In the genomic region with DNA sequence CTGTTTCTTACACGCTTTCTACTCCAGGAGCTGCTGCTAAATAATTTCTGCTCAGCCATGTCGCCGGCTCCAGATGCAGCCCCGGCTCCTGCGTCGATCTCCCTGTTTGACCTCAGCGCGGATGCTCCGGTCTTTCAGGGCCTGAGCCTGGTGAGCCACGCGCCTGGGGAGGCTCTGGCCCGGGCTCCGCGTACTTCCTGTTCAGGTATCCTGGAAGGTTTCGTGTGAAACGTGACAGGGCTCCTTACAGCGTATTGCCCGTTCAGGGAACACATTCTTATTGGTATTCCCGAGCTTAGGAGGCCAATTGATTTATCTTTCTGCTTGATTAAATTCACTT, we compare ENCODE assay signal across 8 cellular contexts. TPM values are rescaled to one million over a fixed set of nuclear protein-coding genes. Genes with fewer than 3 reads are reported as not detected.
DNase-seq lines count a peak whose midpoint lies in the region; ATAC-seq and TF ChIP-seq lines count a peak whose summit lies in the region.

No MANE protein-coding gene starts in this region.

- no peaks in the 10 kb centered on the region for H3K27me3 Mint-ChIP-seq in CD8-positive, alpha-beta T cell (ENCODE audit: low read depth)

- H4K20me1 ChIP-seq in GM23248 (ENCODE audit: insufficient read depth) (no peaks in the 10 kb centered on the region), OCI-LY7 (ENCODE audit: insufficient read depth, low read length) (no peaks in the 10 kb centered on the region)

- WGBS in GM23248 (ENCODE audit: low coverage in 1 of 2, low lambda C conversion rate in 2 of 2, missing lambda C conversion rate in 2 of 2), 2 experiments, result 1 to 2% methylated on average over 19 of the region's 19 CpGs

- H3K36me3 ChIP-seq in CD8-positive, alpha-beta T cell (ENCODE audit: insufficient read depth, low read length), result peaks cover 38% of the 10 kb centered on the region
- H3K36me3 ChIP-seq in GM23248 (ENCODE audit: low read depth) (peaks cover 30% of the 10 kb centered on the region), OCI-LY7 (ENCODE audit: insufficient read depth, low read length) (peaks cover 51% of the 10 kb centered on the region), iPS-18a (ENCODE audit: control insufficient read depth, low read depth, low read length) (peaks cover 30% of the 10 kb centered on the region), skeletal muscle tissue (ENCODE audit: control insufficient read depth in 3 of 3, insufficient read depth in 3 of 3, low read length in 3 of 3) (peaks cover 40 to 54% (median 52%) of the 10 kb centered on the region in 3 donors)

- intact Hi-C loops in CD8-positive, alpha-beta T cell (cut with DNase I, micrococcal nuclease), result loop anchor here in 1 of 2 experiments (1.0 kb wide), 1 partner anchor 15 kb away; a partner anchor contains a TSS
- intact Hi-C loops in OCI-LY7 (cut with micrococcal nuclease; ENCODE audit: unreplicated experiment), result no loop called here

- H3K9me2 ChIP-seq in GM23248 (ENCODE audit: insufficient read depth), result no peaks in the 10 kb centered on the region
- H3K9me2 ChIP-seq in OCI-LY7 (ENCODE audit: insufficient read depth, low read length), result no peaks in the 10 kb centered on the region

- peak overlapping the region; percentile 75 for H2AFZ ChIP-seq in GM23248
- H2AFZ ChIP-seq in OCI-LY7 (ENCODE audit: low read length), result peak overlapping the region; percentile 42; the same call in 1 of the 2 replicates

- peak overlapping the region; percentile 99 for H3K4me3 Mint-ChIP-seq in CD8-positive, alpha-beta T cell

- peaks cover 11% of the 10 kb centered on the region; the same call in 1 of the 2 replicates for H3F3A ChIP-seq in GM23248 (ENCODE audit: insufficient read depth)

- POLR2A ChIA-PET in CD8-positive, alpha-beta T cell (lab: Charles Lee), result interaction anchor here (1.0 to 7.5 kb wide), 16 partner anchors 9 to 70 kb away, joined by 3 to 184 read pairs (median 10); a partner anchor contains a TSS
- POLR2A ChIA-PET in OCI-LY7 (lab: Charles Lee), result interaction anchor here (1.2 to 6.0 kb wide), 8 partner anchors 9 to 54 kb away, joined by 3 to 28 read pairs (median 4); a partner anchor contains a TSS

- peaks cover 58% of the 10 kb centered on the region for H3K4me1 Mint-ChIP-seq in CD8-positive, alpha-beta T cell (ENCODE audit: low read depth)

- peak overlapping the region; percentile 97 for H3K4me2 ChIP-seq in GM23248 (ENCODE audit: unreplicated experiment)
- peak overlapping the region; percentile 75 for H3K4me2 ChIP-seq in OCI-LY7 (ENCODE audit: low read length)

- no peaks in the 10 kb centered on the region for H3K9me3 ChIP-seq in CD8-positive, alpha-beta T cell (ENCODE audit: low read length)
- H3K9me3 ChIP-seq in GM23248 (ENCODE audit: low read depth), result no peaks in the 10 kb centered on the region
- H3K9me3 ChIP-seq in OCI-LY7 (ENCODE audit: low read length), result no peaks in the 10 kb centered on the region
- H3K9me3 ChIP-seq in iPS-18a (ENCODE audit: control insufficient read depth, low read depth, low read length), result no peaks in the 10 kb centered on the region
- no peaks in the 10 kb centered on the region for H3K9me3 ChIP-seq in skeletal muscle tissue (ENCODE audit: control insufficient read depth in 3 of 3, low read length in 3 of 3)

- in situ Hi-C loops in GM23248 (cut with MboI) (no loop called here), astrocyte of the cerebellum (cut with HindIII; ENCODE audit: low sequenced_read_pairs) (no loop called here)

- TF ChIP-seq CTCF in CD8-positive, alpha-beta T cell (IDR thresholded peaks at IDR 0.05), result no peak
- TF ChIP-seq CTCF in OCI-LY7 (conservative IDR thresholded peaks at IDR 0.05; ENCODE audit: low read length) (no peak), astrocyte of the cerebellum (IDR thresholded peaks at IDR 0.05; ENCODE audit: low read depth, low read length, missing control alignments) (no peak)

- CTCF ChIA-PET in CD8-positive, alpha-beta T cell (lab: Charles Lee), result interaction anchor here (1.1 to 2.9 kb wide), 15 partner anchors 9 to 171 kb away, joined by 3 to 15 read pairs (median 5); a partner anchor contains a TSS
- CTCF ChIA-PET in OCI-LY7 (lab: Charles Lee; ENCODE audit: unreplicated experiment), result no interaction called here

- H3K27ac Mint-ChIP-seq in CD8-positive, alpha-beta T cell, result peak overlapping the region; percentile 98

- H3K4me3 ChIP-seq in CD8-positive, alpha-beta T cell (ENCODE audit: low read depth, low read length), result peak overlapping the region; percentile 93
- H3K4me3 ChIP-seq in GM23248 (peak overlapping the region; percentile 93), OCI-LY7 (ENCODE audit: low read depth, low read length, poor library complexity, severe bottlenecking) (peak overlapping the region; percentile 87), astrocyte of the cerebellum (ENCODE audit: low read depth, low read length) (peak overlapping the region; percentile 70), iPS-18a (ENCODE audit: low read length) (peak overlapping the region; percentile 98), skeletal muscle tissue (ENCODE audit: low read length in 3 of 3) (peak overlapping the region; percentile 84 to 98 (median 92))

- TSS peak; percentile 80 for BruUV-seq in OCI-LY7 (replicated peaks; lab: Mats Ljungman, UMichigan)

- no peaks in the 10 kb centered on the region for H3K9me3 Mint-ChIP-seq in CD8-positive, alpha-beta T cell

- H3K27ac ChIP-seq in CD8-positive, alpha-beta T cell (ENCODE audit: low read depth, low read length), result peak overlapping the region; percentile 95
- peak overlapping the region; percentile 88 for H3K27ac ChIP-seq in GM23248
- peak overlapping the region; percentile 76 for H3K27ac ChIP-seq in OCI-LY7 (ENCODE audit: low read depth, low read length, poor library complexity, severe bottlenecking)
- H3K27ac ChIP-seq in iPS-18a (ENCODE audit: low read length), result peak overlapping the region; percentile 83
- peak overlapping the region; percentile 93 for H3K27ac ChIP-seq in skeletal muscle tissue (ENCODE audit: low read depth, low read length)

- ATAC-seq in CD8-positive, alpha-beta T cell, result peak; percentile 3
- ATAC-seq in GM21390 (IDR thresholded peaks at IDR 0.05; ENCODE audit: unreplicated experiment) (no peak), HG02588 (IDR thresholded peaks at IDR 0.05; ENCODE audit: unreplicated experiment) (no peak)

- H3K27me3 ChIP-seq in CD8-positive, alpha-beta T cell (ENCODE audit: insufficient read depth, low read length), result no peaks in the 10 kb centered on the region
- H3K27me3 ChIP-seq in GM23248 (replicated peaks; ENCODE audit: insufficient read depth), result no peaks in the 10 kb centered on the region
- no peaks in the 10 kb centered on the region for H3K27me3 ChIP-seq in iPS-18a (ENCODE audit: control insufficient read depth, insufficient read depth, low read length)
- H3K27me3 ChIP-seq in skeletal muscle tissue (ENCODE audit: control insufficient read depth in 3 of 3, insufficient read depth in 3 of 3, low read length in 3 of 3), result no peaks in the 10 kb centered on the region

- peaks cover 64% of the 10 kb centered on the region for H3K36me3 Mint-ChIP-seq in CD8-positive, alpha-beta T cell

- peaks cover 39% of the 10 kb centered on the region for H3K4me1 ChIP-seq in CD8-positive, alpha-beta T cell (ENCODE audit: insufficient read depth, low read length)
- peaks cover 22% of the 10 kb centered on the region for H3K4me1 ChIP-seq in GM23248 (ENCODE audit: insufficient read depth)
- H3K4me1 ChIP-seq in OCI-LY7 (ENCODE audit: insufficient read depth, low read length, poor library complexity, severe bottlenecking), result peaks cover 16% of the 10 kb centered on the region
- H3K4me1 ChIP-seq in iPS-18a (ENCODE audit: control insufficient read depth, low read depth, low read length), result peaks cover 3% of the 10 kb centered on the region
- peaks cover 23 to 30% (median 25%) of the 10 kb centered on the region in 3 donors for H3K4me1 ChIP-seq in skeletal muscle tissue (ENCODE audit: control insufficient read depth in 3 of 3, insufficient read depth in 3 of 3, low read length in 3 of 3)

- peak in 4 of 7 experiments; percentile 34 to 52 (median 42) for DNase-seq in CD8-positive, alpha-beta T cell
- DNase-seq in GM23248, result peak; percentile 79
- DNase-seq in OCI-LY7 (ENCODE audit: low spot score), result peak; percentile 74
- DNase-seq in astrocyte of the cerebellum (ENCODE audit: low read depth), result no peak

- peaks cover 76% of the 10 kb centered on the region for H3K79me2 ChIP-seq in GM23248 (ENCODE audit: insufficient read depth)
- H3K79me2 ChIP-seq in OCI-LY7 (ENCODE audit: insufficient read depth, low read depth, low read length), result peaks cover 19% of the 10 kb centered on the region; the same call in 1 of the 2 replicates

- H3K9ac ChIP-seq in GM23248 (peak overlapping the region; percentile 94), iPS-18a (ENCODE audit: low read length) (peak overlapping the region; percentile 95), skeletal muscle tissue (ENCODE audit: low read depth in 1 of 3, low read length in 3 of 3) (peak overlapping the region; percentile 91 to 96 (median 95))

RNA-seq across cellular contexts. Expression of a gene that starts 0.6 kb away (rescaled TPM):
- total RNA-seq in CD8-positive, alpha-beta T cell, result 10 to 100 TPM; 97.4 to 99.5 TPM
- total RNA-seq in GM23248 (2014; rRNA removed; shearing (Covaris generic)), result 27.8 and 32.6 TPM in 2 replicates
- polyA plus RNA-seq in GM23248 (2016; fragmentation: Nextera tagmentation; extraction: Ambion mirVana), result 26.8 and 31.5 TPM in 2 replicates
- total RNA-seq in OCI-LY7 (2014; rRNA removed; shearing (Covaris generic)), result 57.8 and 91.0 TPM in 2 replicates
- 73.2 and 82.4 TPM in 2 replicates for total RNA-seq in OCI-LY7 (2022)
- 27.7 TPM for total RNA-seq in skeletal muscle tissue

RNA-seq across cellular contexts. Expression of a gene that starts 0.7 kb away (rescaled TPM):
- total RNA-seq in CD8-positive, alpha-beta T cell, result 100 to 1,000 TPM; 103 to 116 TPM
- 84.4 and 97.3 TPM in 2 replicates for total RNA-seq in GM23248 (2014; rRNA removed; shearing (Covaris generic))
- polyA plus RNA-seq in GM23248 (2016; fragmentation: Nextera tagmentation; extraction: Ambion mirVana), result 68.5 and 72.6 TPM in 2 replicates
- total RNA-seq in OCI-LY7 (2014; rRNA removed; shearing (Covaris generic)), result 22.2 and 27.7 TPM in 2 replicates
- total RNA-seq in OCI-LY7 (2022) (23.4 and 27.3 TPM in 2 replicates), skeletal muscle tissue (16.7 TPM)

RNA-seq across cellular contexts. Expression of a gene that starts 11.4 kb away (rescaled TPM):
- 1 to 10 TPM; 3.4 to 3.5 TPM for total RNA-seq in CD8-positive, alpha-beta T cell
- total RNA-seq in GM23248 (2014; rRNA removed; shearing (Covaris generic)), result 25.3 and 35.7 TPM in 2 replicates
- 21.8 TPM in 2 replicates for polyA plus RNA-seq in GM23248 (2016; fragmentation: Nextera tagmentation; extraction: Ambion mirVana)
- total RNA-seq in OCI-LY7 (2014; rRNA removed; shearing (Covaris generic)), result 4.0 and 6.4 TPM in 2 replicates
- total RNA-seq in OCI-LY7 (2022) (8.4 and 10.2 TPM in 2 replicates), skeletal muscle tissue (25.6 TPM)

RNA-seq across cellular contexts. Expression of a gene that starts 15.1 kb away (rescaled TPM):
- total RNA-seq in CD8-positive, alpha-beta T cell, result 1 to 10 TPM; 1.7 to 2.8 TPM
- 13.4 and 13.5 TPM in 2 replicates for total RNA-seq in GM23248 (2014; rRNA removed; shearing (Covaris generic))
- 3.4 and 3.8 TPM in 2 replicates for polyA plus RNA-seq in GM23248 (2016; fragmentation: Nextera tagmentation; extraction: Ambion mirVana)
- total RNA-seq in OCI-LY7 (2014; rRNA removed; shearing (Covaris generic)), result 2.7 and 8.6 TPM in 2 replicates
- total RNA-seq in OCI-LY7 (2022), result 6.4 and 6.9 TPM in 2 replicates
- total RNA-seq in skeletal muscle tissue, result 13.0 TPM

RNA-seq across cellular contexts. Expression of a gene that starts 15.1 kb away (rescaled TPM):
- 10 to 100 TPM; 12.9 to 13.2 TPM for total RNA-seq in CD8-positive, alpha-beta T cell
- 15.3 and 16.0 TPM in 2 replicates for total RNA-seq in GM23248 (2014; rRNA removed; shearing (Covaris generic))
- polyA plus RNA-seq in GM23248 (2016; fragmentation: Nextera tagmentation; extraction: Ambion mirVana), result 5.3 and 7.2 TPM in 2 replicates
- 19.6 and 23.4 TPM in 2 replicates for total RNA-seq in OCI-LY7 (2014; rRNA removed; shearing (Covaris generic))
- 39.5 and 42.8 TPM in 2 replicates for total RNA-seq in OCI-LY7 (2022)
- 6.3 TPM for total RNA-seq in skeletal muscle tissue
